24 cellular contexts compared by ENCODE assay signal in the genomic region with DNA sequence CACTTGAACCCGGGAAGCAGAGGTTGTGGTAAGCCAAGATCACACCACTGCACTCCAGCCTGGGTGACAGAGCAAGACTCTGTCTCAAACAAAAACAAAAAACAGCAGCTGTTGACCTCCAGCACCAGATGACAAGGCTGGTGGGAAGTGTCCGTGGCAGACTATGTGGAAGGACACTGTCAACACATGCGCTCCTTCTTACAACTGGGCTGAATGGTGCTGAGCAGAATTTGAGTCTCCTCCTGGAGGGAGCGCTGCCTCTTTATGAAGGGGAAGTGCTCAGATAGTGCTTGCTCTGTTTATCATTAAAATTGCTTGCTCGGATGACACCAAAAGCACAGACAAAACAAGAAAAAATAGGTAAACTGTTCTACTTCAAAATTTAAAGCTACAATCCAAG. TPM values are rescaled to one million over a fixed set of nuclear protein-coding genes. Genes with fewer than 3 reads are reported as not detected.
A peak's percentile ranks its signal among the peaks of the same experiment; 100 is the strongest.
DNase-seq lines count a peak whose midpoint lies in the region; ATAC-seq and TF ChIP-seq lines count a peak whose summit lies in the region.
"Had no signal": no experiment of that assay in that cellular context is flagged by ENCODE, and none has a peak within 500 bp of the region (broad histone marks: within the 10 kb centered on the region; RNA-seq: fewer than 3 reads in every experiment).

No MANE protein-coding gene starts in this region.

- H3K9me3 Mint-ChIP-seq in brain, result no peaks in the 10 kb centered on the region
- H3K9me3 Mint-ChIP-seq in stimulated activated memory B cell treated with anti-CD40 and anti-IgM and Interleukin-4, amounts not matched to agents 10 μg/mL and 1 μg/mL and 100 μg/mL, for 72 hours, result no peaks in the 10 kb centered on the region
- H3K9me3 Mint-ChIP-seq: CD8-positive, alpha-beta memory T cell; H9 had no signal

- CTCF ChIA-PET in RWPE1 (lab: Yijun Ruan, JAX), result no interaction called here

- H3K36me3 Mint-ChIP-seq in brain, result peaks cover 5% of the 10 kb centered on the region
- no peaks in the 10 kb centered on the region for H3K36me3 Mint-ChIP-seq in stimulated activated memory B cell treated with anti-CD40 and anti-IgM and Interleukin-4, amounts not matched to agents 10 μg/mL and 1 μg/mL and 100 μg/mL, for 72 hours

- peaks cover 4% of the 10 kb centered on the region for H3K27me3 Mint-ChIP-seq in brain
- H3K27me3 Mint-ChIP-seq in stimulated activated memory B cell treated with anti-CD40 and anti-IgM and Interleukin-4, amounts not matched to agents 10 μg/mL and 1 μg/mL and 100 μg/mL, for 72 hours, result no peaks in the 10 kb centered on the region

- ATAC-seq in stimulated activated memory B cell treated with anti-CD40 and anti-IgM and Interleukin-4, amounts not matched to agents 10 μg/mL and 1 μg/mL and 100 μg/mL, for 72 hours, result no peak
- ATAC-seq in omental fat pad (ENCODE audit: low FRiP score), result no peak

- TF ChIP-seq CTCF in RWPE1 (conservative IDR thresholded peaks at IDR 0.05; ENCODE audit: low read depth) (no peak), brain (conservative IDR thresholded peaks at IDR 0.05) (no peak), omental fat pad (IDR thresholded peaks at IDR 0.05) (no peak)

- H3K4me1 Mint-ChIP-seq in brain, result peaks cover 41% of the 10 kb centered on the region
- H3K4me1 Mint-ChIP-seq in stimulated activated memory B cell treated with anti-CD40 and anti-IgM and Interleukin-4, amounts not matched to agents 10 μg/mL and 1 μg/mL and 100 μg/mL, for 72 hours, result peaks cover 15% of the 10 kb centered on the region

- DNase-seq in RWPE1 (ENCODE audit: low spot score) (no peak), myocyte (ENCODE audit: low read depth) (peak; percentile 79), NCI-H2196 (lab: John Stamatoyannopoulos, UW; ENCODE audit: unreplicated experiment) (no peak), omental fat pad (ENCODE audit: low spot score) (no peak)
- DNase-seq in activated naive CD4-positive, alpha-beta T cell treated with anti-CD3 and anti-CD28 coated beads, Interleukin-2, amount 50 U/mL, for 16 hours, result no peak
- DNase-seq: C1 segment of cervical spinal cord, DND-41, H9, NCI-H1048, NCI-H1436 treated with DMSO at 0.1 percent for 48 hours, NCI-H2029, NCI-H2171 treated with DMSO at 0.1 percent for 48 hours, NCI-H510A, NCI-H774, SHP77 treated with DMSO at 0.1 percent for 48 hours, SK-N-SH had no signal

- H3K27ac ChIP-seq in RWPE1, result 0 out of 2 replicates have a peak overlapping the region, but pooled peaks have one; percentile 0

- POLR2A ChIA-PET in RWPE1 (lab: Yijun Ruan, JAX; ENCODE audit: low non-redundant PET), result no interaction called here

- H3K27ac Mint-ChIP-seq in brain, result peak overlapping the region; percentile 17 to 56 (median 29)
- H3K27ac Mint-ChIP-seq in stimulated activated memory B cell treated with anti-CD40 and anti-IgM and Interleukin-4, amounts not matched to agents 10 μg/mL and 1 μg/mL and 100 μg/mL, for 72 hours, result peak overlapping the region; percentile 30
- H3K27ac Mint-ChIP-seq: H9 had no signal

- peak overlapping the region in 2 of 5 experiments; percentile 21 to 33 for H3K4me3 Mint-ChIP-seq in brain
- no peak overlapping the region for H3K4me3 Mint-ChIP-seq in stimulated activated memory B cell treated with anti-CD40 and anti-IgM and Interleukin-4, amounts not matched to agents 10 μg/mL and 1 μg/mL and 100 μg/mL, for 72 hours
- H3K4me3 Mint-ChIP-seq: H9 had no signal

RNA-seq across cellular contexts. Expression of gene CFAP157, which starts 9.2 kb away (rescaled TPM):
- not detected for polyA plus RNA-seq in brain (ENCODE audit: insufficient read depth, low read depth, low replicate concordance)
- total RNA-seq in myocyte (0.13 and 0.21 TPM in 2 replicates), omental fat pad (1 to 10 TPM in 1 of 4 donors, under 1 TPM in 1, not detected in 2; 0.24 to 1.0 TPM)
- polyA plus RNA-seq in myocyte (2012), result 1.9 TPM
- total RNA-seq: CD8-positive, alpha-beta memory T cell; G401; M059J; RPMI7951 had no signal

RNA-seq across cellular contexts. Expression of gene PTRH1, which starts 17.9 kb away (rescaled TPM):
- 16.8 TPM for polyA plus RNA-seq in brain (ENCODE audit: insufficient read depth, low read depth, low replicate concordance)
- 35.6 and 57.0 TPM in 2 replicates for total RNA-seq in myocyte
- 32.2 TPM for polyA plus RNA-seq in myocyte (2012)
- 10 to 100 TPM; 13.4 to 33.5 (median 23.6) TPM for total RNA-seq in omental fat pad

RNA-seq across cellular contexts. Expression of gene TTC16, which starts 18.3 kb away (rescaled TPM):
- not detected for polyA plus RNA-seq in brain (ENCODE audit: insufficient read depth, low read depth, low replicate concordance)
- total RNA-seq in myocyte, result 0.05 TPM in 1 of 2 replicates, not detected in the other
- polyA plus RNA-seq in myocyte (2012), result 0.05 TPM
- total RNA-seq in omental fat pad, result under 1 TPM in 1 of 4 donors, not detected in 3; 0.28 TPM
- total RNA-seq: G401, H9, HT-29, M059J, OCI-LY7, RPMI7951 had no signal

RNA-seq across cellular contexts. Expression of gene TOR2A, which starts 37.5 kb away (rescaled TPM):
- polyA plus RNA-seq in brain (ENCODE audit: insufficient read depth, low read depth, low replicate concordance), result 22.1 TPM
- total RNA-seq in myocyte, result 7.4 and 11.0 TPM in 2 replicates
- 4.7 TPM for polyA plus RNA-seq in myocyte (2012)
- 10 to 100 TPM in 2 of 4 donors, 1 to 10 TPM in 2; 6.2 to 15.8 (median 11.0) TPM for total RNA-seq in omental fat pad
